14 cellular contexts compared by ENCODE assay signal in genomic region chr9:119639287-119639955, GRCh38.
DNase-seq lines count a peak whose midpoint lies in the region; ATAC-seq, FAIRE-seq and TF ChIP-seq lines count a peak whose summit lies in the region.
"Had no signal": no experiment of that assay in that cellular context is flagged by ENCODE, and none has a peak within 500 bp of the region (broad histone marks: within the 10 kb centered on the region; RNA-seq: fewer than 3 reads in every experiment).

No MANE protein-coding gene starts in this region.

- CTCF ChIA-PET in GM12878 (lab: Yijun Ruan, JAX) = interaction anchor here (0.6 to 0.9 kb wide), 2 partner anchors 10 to 1420 kb away, joined by 3 read pairs; no protein-coding TSS in a partner anchor

- H3K4me3 ChIP-seq in GM12878 = no peak overlapping the region
- no peak overlapping the region for H3K4me3 ChIP-seq in thyroid gland (replicated peaks in 1 of 3)

- DNase-seq in DMS 273 treated with DMSO at 0.1 percent for 48 hours (lab: John Stamatoyannopoulos, UW) (peak; percentile 80), NCI-H446 treated with DMSO at 0.1 percent for 48 hours (lab: John Stamatoyannopoulos, UW) (peak; percentile 66), GM12878 (ENCODE audit: low read depth, low spot score) (no peak), medulla oblongata (ENCODE audit: extremely low spot score) (peak; percentile 5), thyroid gland (no peak)
- DNase-seq in stimulated activated CD4-positive, alpha-beta T cell treated with anti-CD3 and anti-CD28 coated beads, Interleukin-2, amount 100 ng/mL, for 24 hours = no peak
- no peak for DNase-seq in activated CD4-positive, alpha-beta T cell treated with anti-CD3 and anti-CD28 coated beads, Interleukin-2, amount 10 ng/mL, durations not matched to agents 24 days and 14 days
- DNase-seq: activated CD8-positive, alpha-beta T cell treated with anti-CD3 and anti-CD28 coated beads for 36 hours; activated effector memory CD4-positive, alpha-beta T cell treated with Interleukin-2 at 50 U/mL for 16 hours; CD4-positive, CD25-positive, alpha-beta regulatory T cell; immature natural killer cell; MV-4-11 had no signal

- WGBS in GM12878 (ENCODE audit: insufficient coverage, insufficient replicate concordance, low lambda C conversion rate, missing lambda C conversion rate) = 55% methylated on average over 12 of the region's 12 CpGs
- WGBS in thyroid gland, 2 donors = 53 to 56% methylated on average over 12 of the region's 12 CpGs

- no peaks in the 10 kb centered on the region for H3K27me3 ChIP-seq in GM12878 (replicated peaks in 1 of 2; ENCODE audit: control insufficient read depth in 2 of 2, insufficient read depth in 2 of 2, low read length in 1 of 2)
- no peaks in the 10 kb centered on the region for H3K27me3 ChIP-seq in thyroid gland

- intact Hi-C loops in GM12878 (cut with micrococcal nuclease; ENCODE audit: unreplicated experiment) = no loop called here
- intact Hi-C loops in thyroid gland (cut with DNase I) = no loop called here
- intact Hi-C loops in activated CD4-positive, alpha-beta T cell treated with anti-CD3 and anti-CD28 coated beads, Interleukin-2, amount 10 ng/mL, durations not matched to agents 24 days and 14 days (cut with micrococcal nuclease) = no loop called here

- no peak for FAIRE-seq in GM12878 (lab: Jason Lieb, UNC)

- RAD21 ChIA-PET in GM12878 (lab: Charles Lee; ENCODE audit: unreplicated experiment) = no interaction called here

- no peak overlapping the region for H3K4me3 Mint-ChIP-seq in activated CD4-positive, alpha-beta T cell treated with anti-CD3 and anti-CD28 coated beads, Interleukin-2, amount 10 ng/mL, durations not matched to agents 24 days and 14 days
- H3K4me3 Mint-ChIP-seq: activated CD8-positive, alpha-beta T cell treated with anti-CD3 and anti-CD28 coated beads for 36 hours; CD4-positive, CD25-positive, alpha-beta regulatory T cell; central memory CD8-positive, alpha-beta T cell; immature natural killer cell had no signal

- TF ChIP-seq CTCF in GM12878 (IDR thresholded peaks at IDR 0.05 in 2 of 3, conservative IDR thresholded peaks at IDR 0.05 in 1 of 3; ENCODE audit: control insufficient read depth in 2 of 3, extremely low read depth in 1 of 3, insufficient read depth in 1 of 3, low read depth in 3 of 3, low read length in 3 of 3) (no peak), thyroid gland (IDR thresholded peaks at IDR 0.05) (no peak)

- ATAC-seq in GM12878 (no peak), GM21825 (IDR thresholded peaks at IDR 0.05; ENCODE audit: unreplicated experiment) (no peak)
- ATAC-seq: activated CD8-positive, alpha-beta T cell treated with anti-CD3 and anti-CD28 coated beads for 36 hours had no signal

- TF ChIP-seq RAD21 in GM12878 (IDR thresholded peaks at IDR 0.05; ENCODE audit: insufficient read depth, low read depth, low read length) = no peak

- H3K79me2 ChIP-seq in GM12878 (ENCODE audit: control insufficient read depth, insufficient read depth, low read length) = no peaks in the 10 kb centered on the region

- TF ChIP-seq POLR2A in GM12878 (IDR thresholded peaks at IDR 0.05; ENCODE audit: low read depth, low read length) (no peak), thyroid gland (IDR thresholded peaks at IDR 0.05) (no peak)

- no peaks in the 10 kb centered on the region for H3K9me3 ChIP-seq in GM12878 (replicated peaks; ENCODE audit: control insufficient read depth, insufficient read depth, low read length)
- no peaks in the 10 kb centered on the region for H3K9me3 ChIP-seq in thyroid gland

- H3K27me3 Mint-ChIP-seq in activated CD4-positive, alpha-beta T cell treated with anti-CD3 and anti-CD28 coated beads, Interleukin-2, amount 10 ng/mL, durations not matched to agents 24 days and 14 days = no peaks in the 10 kb centered on the region
- H3K27me3 Mint-ChIP-seq: activated CD8-positive, alpha-beta T cell treated with anti-CD3 and anti-CD28 coated beads for 36 hours; CD4-positive, CD25-positive, alpha-beta regulatory T cell; central memory CD8-positive, alpha-beta T cell had no signal

- H4K20me1 ChIP-seq in GM12878 (ENCODE audit: control insufficient read depth, insufficient read depth) = no peaks in the 10 kb centered on the region

- H3K36me3 Mint-ChIP-seq in activated CD4-positive, alpha-beta T cell treated with anti-CD3 and anti-CD28 coated beads, Interleukin-2, amount 10 ng/mL, durations not matched to agents 24 days and 14 days (ENCODE audit: low read depth) = no peaks in the 10 kb centered on the region
- H3K36me3 Mint-ChIP-seq: CD4-positive, CD25-positive, alpha-beta regulatory T cell; immature natural killer cell had no signal

- peaks cover 4% of the 10 kb centered on the region for H3K9me3 Mint-ChIP-seq in activated CD4-positive, alpha-beta T cell treated with anti-CD3 and anti-CD28 coated beads, Interleukin-2, amount 10 ng/mL, durations not matched to agents 24 days and 14 days

- H3K4me1 Mint-ChIP-seq in activated CD4-positive, alpha-beta T cell treated with anti-CD3 and anti-CD28 coated beads, Interleukin-2, amount 10 ng/mL, durations not matched to agents 24 days and 14 days = no peaks in the 10 kb centered on the region
- H3K4me1 Mint-ChIP-seq: CD4-positive, CD25-positive, alpha-beta regulatory T cell; central memory CD8-positive, alpha-beta T cell; immature natural killer cell had no signal

- no peak overlapping the region for H3K4me2 ChIP-seq in GM12878 (ENCODE audit: control insufficient read depth, insufficient read depth)

- H3K9ac ChIP-seq in GM12878 (ENCODE audit: control insufficient read depth, insufficient read depth, low read length) = no peak overlapping the region

- no TSS peak for BruUV-seq in GM12878 (replicated peaks; lab: Mats Ljungman, UMichigan)

- TF ChIP-seq EP300 in GM12878 (IDR thresholded peaks at IDR 0.05; ENCODE audit: borderline replicate concordance in 1 of 2, control insufficient read depth in 1 of 2, low read depth in 2 of 2, low read length in 2 of 2) = no peak

- H3K27ac ChIP-seq in GM12878 (ENCODE audit: control insufficient read depth, insufficient read depth) (no peak overlapping the region), thyroid gland (no peak overlapping the region)

- SMC1A ChIA-PET in GM12878 (lab: Charles Lee; ENCODE audit: uncharacterized antibody, unreplicated experiment) = interaction anchor here (0.8 kb wide), 1 partner anchor 9 kb away, joined by 3 read pairs; no protein-coding TSS in a partner anchor

- no peak overlapping the region for H2AFZ ChIP-seq in GM12878 (ENCODE audit: control insufficient read depth, low read depth, low read length)

- in situ Hi-C loops in GM12878 (cut with MboI) = no loop called here

- no peak overlapping the region for H3K27ac Mint-ChIP-seq in activated CD4-positive, alpha-beta T cell treated with anti-CD3 and anti-CD28 coated beads, Interleukin-2, amount 10 ng/mL, durations not matched to agents 24 days and 14 days
- H3K27ac Mint-ChIP-seq: activated CD8-positive, alpha-beta T cell treated with anti-CD3 and anti-CD28 coated beads for 36 hours; CD4-positive, CD25-positive, alpha-beta regulatory T cell; immature natural killer cell had no signal

- H3K36me3 ChIP-seq in GM12878 (ENCODE audit: control insufficient read depth in 2 of 2, insufficient read depth in 2 of 2, low read length in 1 of 2) (no peaks in the 10 kb centered on the region), thyroid gland (no peaks in the 10 kb centered on the region)

- POLR2A ChIA-PET in GM12878 (lab: Charles Lee) = no interaction called here

- no peaks in the 10 kb centered on the region for H3K4me1 ChIP-seq in GM12878 (ENCODE audit: control insufficient read depth, insufficient read depth, low read length)
- H3K4me1 ChIP-seq in thyroid gland = no peaks in the 10 kb centered on the region

TF ChIP-seq in GM12878, 131 proteins besides CTCF, POLR2A, EP300 and RAD21:
- TF ChIP-seq CREM (IDR thresholded peaks at IDR 0.05; ENCODE audit: low read depth) (no peak), TCF7 (IDR thresholded peaks at IDR 0.05; ENCODE audit: borderline replicate concordance) (no peak), REST (IDR thresholded peaks at IDR 0.05; ENCODE audit: low read depth, low read length) (peak; percentile 70)

Comparison
In these comparisons a context has a peak if more than half of its experiments do, and no peak if none do; other contexts are left out.
1. DNase-seq: peak in DMS 273 treated with DMSO at 0.1 percent for 48 hours (single experiment), NCI-H446 treated with DMSO at 0.1 percent for 48 hours (single experiment) and medulla oblongata (single experiment); none in GM12878 (single experiment), stimulated activated CD4-positive, alpha-beta T cell treated with anti-CD3 and anti-CD28 coated beads, Interleukin-2, amount 100 ng/mL, for 24 hours (0 of 2), thyroid gland (0 of 2) and activated CD4-positive, alpha-beta T cell treated with anti-CD3 and anti-CD28 coated beads, Interleukin-2, amount 10 ng/mL, durations not matched to agents 24 days and 14 days (single experiment).